ENCODE assay signal across 6 cellular contexts in the genomic region with DNA sequence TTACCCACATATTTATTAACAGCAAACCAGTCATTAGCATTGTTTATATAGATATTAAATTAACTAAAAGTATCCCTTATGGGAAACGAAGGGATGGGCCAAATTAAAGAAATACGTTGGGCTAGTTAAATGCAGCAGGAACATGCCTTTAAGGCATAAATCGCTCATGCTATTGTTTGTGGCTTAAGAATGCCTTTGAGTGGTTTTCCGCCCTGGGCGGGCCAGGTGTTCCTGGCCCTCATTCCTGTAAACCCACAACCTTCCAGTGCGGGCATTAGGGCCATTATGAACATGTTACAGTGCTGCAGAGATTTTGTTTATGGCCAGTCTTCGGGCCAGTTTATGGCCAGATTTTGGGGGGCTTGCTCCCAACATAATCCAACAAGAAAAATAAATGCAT.
DNase-seq lines count a peak whose midpoint lies in the region; ATAC-seq, FAIRE-seq and TF ChIP-seq lines count a peak whose summit lies in the region.
"Not testable (repeated sequence)": the region's sequence is repeated elsewhere in the genome, so short reads cannot be mapped to it uniquely, and the experiment has no call there.

No MANE protein-coding gene starts in this region.

- not testable (repeated sequence) for ATAC-seq in foreskin keratinocyte

- peak overlapping the region; percentile 47 for H3K27ac ChIP-seq in SJCRH30
- H3K27ac ChIP-seq in foreskin keratinocyte = not testable (repeated sequence)

- H3K9me3 ChIP-seq in SJCRH30 (replicated peaks) = not testable (repeated sequence)

- H3K36me3 ChIP-seq in SJCRH30; bronchial epithelial cell (ENCODE audit: control insufficient read depth, insufficient read depth, low read length): not testable (repeated sequence)

- H3K27me3 ChIP-seq in SJCRH30; bronchial epithelial cell (ENCODE audit: control insufficient read depth, insufficient read depth, low read length); foreskin keratinocyte: not testable (repeated sequence)

- peaks cover 36% of the 10 kb centered on the region for H3K4me1 ChIP-seq in SJCRH30
- not testable (repeated sequence) for H3K4me1 ChIP-seq in foreskin keratinocyte

- DNase-seq in ELF-1 (ENCODE audit: low read depth, low spot score) (peak; percentile 44), NCI-H69 (lab: John Stamatoyannopoulos, UW) (peak; percentile 59), SJCRH30 (peak; percentile 57 to 67), bronchial epithelial cell (ENCODE audit: low read depth) (peak; percentile 48), foreskin keratinocyte (peak; percentile 54 to 86), myocyte (ENCODE audit: low read depth) (peak; percentile 45)

- not testable (repeated sequence) for FAIRE-seq in bronchial epithelial cell (lab: Jason Lieb, UNC)

- TF ChIP-seq CTCF in bronchial epithelial cell (IDR thresholded peaks at IDR 0.05; ENCODE audit: insufficient read depth, low read length, severe bottlenecking); foreskin keratinocyte (conservative IDR thresholded peaks at IDR 0.05): not testable (repeated sequence)

- peak overlapping the region; percentile 19 for H3K4me3 ChIP-seq in SJCRH30
- not testable (repeated sequence) for H3K4me3 ChIP-seq in bronchial epithelial cell (ENCODE audit: low read depth, low read length)
